32 cellular contexts compared by ENCODE assay signal in the genomic region with DNA sequence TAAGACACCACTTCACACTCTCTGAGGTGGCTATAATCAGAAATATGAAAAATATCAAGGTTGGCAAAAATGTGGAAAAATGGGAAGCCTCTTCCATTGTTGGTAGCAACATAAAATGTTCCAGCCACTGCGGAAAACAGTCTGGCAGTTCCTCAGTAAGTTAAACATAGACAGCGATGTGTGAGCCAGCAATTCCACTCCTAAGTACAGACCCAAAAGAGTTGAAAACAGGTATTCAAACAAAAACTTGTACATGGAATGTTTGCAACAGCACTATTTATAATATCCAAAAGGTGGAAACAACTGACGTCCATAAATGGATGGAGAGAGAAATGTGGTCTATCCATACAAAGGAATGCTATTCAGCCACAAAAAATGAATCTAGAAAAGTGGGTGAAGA. TPM values are rescaled to one million over a fixed set of nuclear protein-coding genes. Genes with fewer than 3 reads are reported as not detected.
"Had no signal": no experiment of that assay in that cellular context is flagged by ENCODE, and none has a peak within 500 bp of the region (broad histone marks: within the 10 kb centered on the region; RNA-seq: fewer than 3 reads in every experiment).

No MANE protein-coding gene starts in this region.

- H3K36me3 ChIP-seq: stomach, suprapubic skin, thoracic aorta, thyroid gland, tibial artery, transverse colon, upper lobe of left lung, upper lobe of right lung, uterus, vagina had no signal

- H3K27ac Mint-ChIP-seq: stimulated activated effector memory CD8-positive, alpha-beta T cell treated with anti-CD3 and anti-CD28 coated beads, Interleukin-12 subunit alpha, Interleukin-12 subunit beta, amount 100 ng/mL, for 72 hours; stimulated activated memory B cell treated with anti-CD40 and anti-IgM and Interleukin-4, amounts not matched to agents 10 μg/mL and 1 μg/mL and 100 μg/mL, for 72 hours; stimulated activated naive B cell treated with anti-CD40 and anti-IgM and Interleukin-4, amounts not matched to agents 10 μg/mL and 1 μg/mL and 100 μg/mL, for 72 hours; stimulated activated naive CD8-positive, alpha-beta T cell treated with anti-CD3 and anti-CD28 coated beads, Interleukin-15, amount 100 ng/mL, for 72 hours; stimulated activated naive CD8-positive, alpha-beta T cell treated with anti-CD3 and anti-CD28 coated beads, Interleukin-15, Interleukin-2, amounts not matched to agents 100 ng/mL and 50 ng/mL, for 24 hours; type B pancreatic cell had no signal

- H3K27ac ChIP-seq: stomach, suprapubic skin, testis, thoracic aorta, thyroid gland, tibial artery, tibial nerve, transverse colon, upper lobe of left lung, upper lobe of right lung, uterus, vagina had no signal

- H3K4me3 ChIP-seq: stomach, suprapubic skin, testis, thoracic aorta, thyroid gland, tibial artery, tibial nerve, transverse colon, upper lobe of left lung, upper lobe of right lung, uterus, vagina had no signal

- H3K36me3 Mint-ChIP-seq: stimulated activated effector memory CD8-positive, alpha-beta T cell treated with anti-CD3 and anti-CD28 coated beads, Interleukin-12 subunit alpha, Interleukin-12 subunit beta, amount 100 ng/mL, for 72 hours; stimulated activated memory B cell treated with anti-CD40 and anti-IgM and Interleukin-4, amounts not matched to agents 10 μg/mL and 1 μg/mL and 100 μg/mL, for 72 hours; type B pancreatic cell had no signal

- H3K27me3 ChIP-seq: testis, thyroid gland, upper lobe of left lung, vagina had no signal

- H3K4me3 Mint-ChIP-seq: stimulated activated effector memory CD8-positive, alpha-beta T cell treated with anti-CD3 and anti-CD28 coated beads, Interleukin-12 subunit alpha, Interleukin-12 subunit beta, amount 100 ng/mL, for 72 hours; stimulated activated memory B cell treated with anti-CD40 and anti-IgM and Interleukin-4, amounts not matched to agents 10 μg/mL and 1 μg/mL and 100 μg/mL, for 72 hours; stimulated activated naive B cell treated with anti-CD40 and anti-IgM and Interleukin-4, amounts not matched to agents 10 μg/mL and 1 μg/mL and 100 μg/mL, for 72 hours; stimulated activated naive CD8-positive, alpha-beta T cell treated with anti-CD3 and anti-CD28 coated beads, Interleukin-15, amount 100 ng/mL, for 72 hours; stimulated activated naive CD8-positive, alpha-beta T cell treated with anti-CD3 and anti-CD28 coated beads, Interleukin-15, Interleukin-2, amounts not matched to agents 100 ng/mL and 50 ng/mL, for 24 hours; type B pancreatic cell had no signal

- H3K4me1 Mint-ChIP-seq: stimulated activated memory B cell treated with anti-CD40 and anti-IgM and Interleukin-4, amounts not matched to agents 10 μg/mL and 1 μg/mL and 100 μg/mL, for 72 hours had no signal

- H3K4me1 ChIP-seq: suprapubic skin, testis, thyroid gland, tibial artery, tibial nerve, transverse colon, upper lobe of left lung, upper lobe of right lung, uterus, vagina had no signal

- FAIRE-seq: urothelium cell line had no signal

- H3K9me3 ChIP-seq: stomach, suprapubic skin, testis, thoracic aorta, thyroid gland, tibial artery, transverse colon, upper lobe of left lung, upper lobe of right lung, uterus, vagina had no signal

- DNase-seq: stimulated activated CD4-positive, alpha-beta T cell treated with anti-CD3 and anti-CD28 coated beads, Interleukin-2, amount 100 ng/mL, for 48 hours; stimulated activated CD4-positive, alpha-beta T cell treated with anti-CD3 and anti-CD28 coated beads, Interleukin-4, amount 100 ng/mL, for 1 hour; stimulated activated CD4-positive, alpha-beta T cell treated with anti-CD3 and anti-CD28 coated beads, Interleukin-4, amount 100 ng/mL, for 24 hours; stimulated activated CD4-positive, alpha-beta T cell treated with anti-CD3 and anti-CD28 coated beads, Interleukin-4, amount 100 ng/mL, for 4 hours; stimulated activated CD8-positive, alpha-beta memory T cell treated with anti-CD3 and anti-CD28 coated beads, Interleukin-4, amount 100 ng/mL, for 48 hours; stimulated activated naive B cell treated with anti-CD40 and anti-IgM and Interleukin-4, amounts not matched to agents 10 μg/mL and 1 μg/mL and 100 μg/mL, for 72 hours; stimulated activated naive CD4-positive, alpha-beta T cell; stimulated activated naive CD4-positive, alpha-beta T cell treated with Interleukin-2 at 50 U/mL for 16 hours; stimulated activated naive CD8-positive, alpha-beta T cell treated with anti-CD3 and anti-CD28 coated beads, Interleukin-15, amount 100 ng/mL, for 72 hours; stimulated activated naive CD8-positive, alpha-beta T cell treated with anti-CD3 and anti-CD28 coated beads, Interleukin-15, Interleukin-2, amounts not matched to agents 100 U/mL and 50 U/mL, for 24 hours; stomach; substantia nigra; testis; thyroid gland; tibial artery; transverse colon; trophoblast cell; upper lobe of left lung; uterus had no signal

RNA-seq across cellular contexts. Expression of gene EEF1A2, which starts 14.3 kb away (rescaled TPM):
- total RNA-seq: subcutaneous adipose tissue, tibial nerve had no signal

RNA-seq across cellular contexts. Expression of gene PTK6, which starts 24.0 kb away (rescaled TPM):
- total RNA-seq: temporal lobe had no signal

RNA-seq across cellular contexts. Expression of gene SRMS, which starts 34.3 kb away (rescaled TPM):
- total RNA-seq: subcutaneous adipose tissue, temporal lobe, thoracic aorta, thyroid gland, tibial nerve, upper lobe of left lung, upper lobe of right lung, uterus, vagina had no signal
- polyA plus RNA-seq: urinary bladder had no signal

RNA-seq across cellular contexts. Expression of gene FNDC11, which starts 40.8 kb away (rescaled TPM):
- total RNA-seq: transverse colon, vagina had no signal
